28 cellular contexts compared by ENCODE assay signal in genomic region chr10:73092830-73093229, GRCh38. TPM values are rescaled to one million over a fixed set of nuclear protein-coding genes. Genes with fewer than 3 reads are reported as not detected.
DNase-seq lines count a peak whose midpoint lies in the region; ATAC-seq, FAIRE-seq and TF ChIP-seq lines count a peak whose summit lies in the region.
"Had no signal": no experiment of that assay in that cellular context is flagged by ENCODE, and none has a peak within 500 bp of the region (broad histone marks: within the 10 kb centered on the region; RNA-seq: fewer than 3 reads in every experiment).

No MANE protein-coding gene starts in this region.

- H3K4me2 ChIP-seq in DND-41 (ENCODE audit: insufficient read depth, low read length) = peak overlapping the region; percentile 38; the same call in 1 of the 2 replicates
- H3K4me2 ChIP-seq in neural progenitor cell = no peak overlapping the region

- H3K4me3 ChIP-seq in DND-41 (ENCODE audit: low read depth in 1 of 2, low read length in 2 of 2) (no peak overlapping the region), neural progenitor cell (no peak overlapping the region)
- H3K4me3 ChIP-seq: coronary artery had no signal

- CTCF ChIA-PET in GM10248 (lab: Yijun Ruan, JAX) = interaction anchor here (2.2 to 10.7 kb wide), 2 partner anchors 8 to 64 kb away, joined by 11 to 101 read pairs; no protein-coding TSS in a partner anchor

- DNase-seq in activated T-cell treated with anti-CD3 and anti-CD28 coated beads, Interleukin-2, amount 50 U/mL, for 72 hours = no peak
- DNase-seq in activated T-cell treated with anti-CD3 and anti-CD28 coated beads, Interleukin-2, amount 50 U/mL, for 1 hour = no peak
- DNase-seq in DND-41 = no peak
- DNase-seq in neural progenitor cell (ENCODE audit: low spot score) = no peak
- no peak for DNase-seq in GM10248 (ENCODE audit: extremely low spot score)
- DNase-seq in frontal cortex (ENCODE audit: low spot score in 2 of 2) = no peak
- no peak for DNase-seq in hepatic stellate cell (ENCODE audit: low spot score)
- DNase-seq: activated CD4-positive, alpha-beta memory T cell treated with anti-CD3 and anti-CD28 coated beads for 36 hours; activated CD4-positive, CD25-positive, alpha-beta regulatory T cell; activated CD8-positive, alpha-beta memory T cell treated with anti-CD3 and anti-CD28 coated beads, Interleukin-2, amount 50 U/mL, for 48 hours; activated gamma-delta T cell treated with Interleukin-2 at 50 U/mL for 16 hours; amniotic stem cell; DMS53; effector memory CD8-positive, alpha-beta T cell; foreskin fibroblast; GDM1; hippocampal formation; Karpas-422; left ventricle myocardium superior; midbrain; naive thymus-derived CD8-positive, alpha-beta T cell; NCI-H524 treated with DMSO at 0.1 percent for 48 hours had no signal

- POLR2A ChIA-PET in GM10248 (lab: Yijun Ruan, JAX) = interaction anchor here (0.6 to 0.9 kb wide), 2 partner anchors 13 to 50 kb away, joined by 3 to 5 read pairs; no protein-coding TSS in a partner anchor

- no peak overlapping the region for H3K9ac ChIP-seq in DND-41 (ENCODE audit: low read depth, low read length)
- no peak overlapping the region for H3K9ac ChIP-seq in neural progenitor cell

- TF ChIP-seq CTCF in DND-41 (IDR thresholded peaks at IDR 0.05; ENCODE audit: borderline replicate concordance, extremely low read depth, low read length, poor library complexity, severe bottlenecking) = no peak
- no peak for TF ChIP-seq CTCF in neural progenitor cell (IDR thresholded peaks at IDR 0.05)
- no peak for TF ChIP-seq CTCF in GM10248 (IDR thresholded peaks at IDR 0.05; ENCODE audit: control extremely low read depth, extremely low read depth, low read depth, missing control alignments)

- H3K36me3 ChIP-seq in DND-41 (ENCODE audit: insufficient read depth, low read length) = no peaks in the 10 kb centered on the region; the same call in 1 of the 2 replicates
- H3K36me3 ChIP-seq in neural progenitor cell = no peaks in the 10 kb centered on the region

- H3K36me3 Mint-ChIP-seq in activated T-cell treated with anti-CD3 and anti-CD28 coated beads, Interleukin-2, amount 50 U/mL, for 72 hours (ENCODE audit: insufficient read depth in 2 of 2) = no peaks in the 10 kb centered on the region
- peaks cover 83% of the 10 kb centered on the region for H3K36me3 Mint-ChIP-seq in activated T-helper 17 cell treated with anti-CD3 and anti-CD28 coated beads, Interleukin-2, amount 50 U/mL, for 72 hours (ENCODE audit: low read depth)
- peaks cover 6% of the 10 kb centered on the region for H3K36me3 Mint-ChIP-seq in neural progenitor cell

- H3K4me1 Mint-ChIP-seq in activated T-cell treated with anti-CD3 and anti-CD28 coated beads, Interleukin-2, amount 50 U/mL, for 72 hours (ENCODE audit: low read depth) = peaks cover 55% of the 10 kb centered on the region
- peaks cover 9% of the 10 kb centered on the region for H3K4me1 Mint-ChIP-seq in activated T-helper 17 cell treated with anti-CD3 and anti-CD28 coated beads, Interleukin-2, amount 50 U/mL, for 72 hours
- H3K4me1 Mint-ChIP-seq in neural progenitor cell = peaks cover 20% of the 10 kb centered on the region

- H3K4me3 Mint-ChIP-seq in activated T-cell treated with anti-CD3 and anti-CD28 coated beads, Interleukin-2, amount 50 U/mL, for 72 hours = peak overlapping the region in 1 of 2 donors; percentile 41
- H3K4me3 Mint-ChIP-seq in activated T-helper 17 cell treated with anti-CD3 and anti-CD28 coated beads, Interleukin-2, amount 50 U/mL, for 72 hours = peak overlapping the region; percentile 98
- peak overlapping the region; percentile 52 for H3K4me3 Mint-ChIP-seq in neural progenitor cell
- H3K4me3 Mint-ChIP-seq: activated CD4-positive, alpha-beta memory T cell treated with anti-CD3 and anti-CD28 coated beads for 36 hours; naive thymus-derived CD8-positive, alpha-beta T cell had no signal

- peak overlapping the region; percentile 54 for H3K27ac Mint-ChIP-seq in activated T-cell treated with anti-CD3 and anti-CD28 coated beads, Interleukin-2, amount 50 U/mL, for 72 hours
- H3K27ac Mint-ChIP-seq in activated T-helper 17 cell treated with anti-CD3 and anti-CD28 coated beads, Interleukin-2, amount 50 U/mL, for 72 hours = no peak overlapping the region
- H3K27ac Mint-ChIP-seq in neural progenitor cell = no peak overlapping the region
- H3K27ac Mint-ChIP-seq: activated CD4-positive, alpha-beta memory T cell treated with anti-CD3 and anti-CD28 coated beads for 36 hours; effector memory CD8-positive, alpha-beta T cell; type B pancreatic cell had no signal

- H2AFZ ChIP-seq in DND-41 (ENCODE audit: low read depth, low read length) (no peak overlapping the region), neural progenitor cell (replicated peaks) (no peak overlapping the region)

- no peaks in the 10 kb centered on the region for H3K27me3 Mint-ChIP-seq in activated T-cell treated with anti-CD3 and anti-CD28 coated beads, Interleukin-2, amount 50 U/mL, for 72 hours (ENCODE audit: low read depth)
- H3K27me3 Mint-ChIP-seq in activated T-helper 17 cell treated with anti-CD3 and anti-CD28 coated beads, Interleukin-2, amount 50 U/mL, for 72 hours = no peaks in the 10 kb centered on the region
- H3K27me3 Mint-ChIP-seq in neural progenitor cell (ENCODE audit: insufficient read depth, low read depth) = peaks cover 7% of the 10 kb centered on the region
- H3K27me3 Mint-ChIP-seq: activated CD4-positive, alpha-beta memory T cell treated with anti-CD3 and anti-CD28 coated beads for 36 hours; effector memory CD8-positive, alpha-beta T cell; naive thymus-derived CD8-positive, alpha-beta T cell; type B pancreatic cell had no signal

- ATAC-seq in activated T-cell treated with anti-CD3 and anti-CD28 coated beads, Interleukin-2, amount 50 U/mL, for 72 hours (replicated peaks in 1 of 2) = no peak
- no peak for ATAC-seq in DND-41 (ENCODE audit: insufficient read depth, low read depth)
- ATAC-seq in activated T-helper 17 cell treated with anti-CD3 and anti-CD28 coated beads, Interleukin-2, amount 50 U/mL, for 72 hours (replicated peaks) = no peak
- ATAC-seq: effector memory CD8-positive, alpha-beta T cell; left ventricle myocardium superior; naive thymus-derived CD8-positive, alpha-beta T cell had no signal

- no peaks in the 10 kb centered on the region for H3K9me3 Mint-ChIP-seq in activated T-cell treated with anti-CD3 and anti-CD28 coated beads, Interleukin-2, amount 50 U/mL, for 72 hours
- no peaks in the 10 kb centered on the region for H3K9me3 Mint-ChIP-seq in activated T-helper 17 cell treated with anti-CD3 and anti-CD28 coated beads, Interleukin-2, amount 50 U/mL, for 72 hours
- no peaks in the 10 kb centered on the region for H3K9me3 Mint-ChIP-seq in neural progenitor cell
- H3K9me3 Mint-ChIP-seq: activated CD4-positive, alpha-beta memory T cell treated with anti-CD3 and anti-CD28 coated beads for 36 hours; effector memory CD8-positive, alpha-beta T cell; naive thymus-derived CD8-positive, alpha-beta T cell; type B pancreatic cell had no signal

- no peaks in the 10 kb centered on the region for H3K9me3 ChIP-seq in DND-41 (ENCODE audit: insufficient read depth, low read length, severe bottlenecking)
- no peaks in the 10 kb centered on the region for H3K9me3 ChIP-seq in neural progenitor cell (ENCODE audit: low read depth)

- H3K4me1 ChIP-seq in DND-41 (ENCODE audit: insufficient read depth, low read length) (peaks cover 31% of the 10 kb centered on the region), neural progenitor cell (peaks cover 16% of the 10 kb centered on the region)

- H3K27me3 ChIP-seq in DND-41 (ENCODE audit: insufficient read depth, low read length, poor library complexity) (no peaks in the 10 kb centered on the region), neural progenitor cell (no peaks in the 10 kb centered on the region)

- H4K20me1 ChIP-seq in DND-41 (ENCODE audit: insufficient read depth, low read length) = peaks cover 21% of the 10 kb centered on the region
- H4K20me1 ChIP-seq in neural progenitor cell (ENCODE audit: low read depth) = peaks cover 72% of the 10 kb centered on the region

- H3K27ac ChIP-seq in DND-41 (ENCODE audit: low read length) (no peak overlapping the region), neural progenitor cell (no peak overlapping the region)
- H3K27ac ChIP-seq: coronary artery had no signal

- H3K79me2 ChIP-seq in DND-41 (ENCODE audit: insufficient read depth, low read length) = peaks cover 86% of the 10 kb centered on the region
- peaks cover 86% of the 10 kb centered on the region for H3K79me2 ChIP-seq in neural progenitor cell (ENCODE audit: low read depth)

- no peak for FAIRE-seq in frontal cortex (lab: Jason Lieb, UNC)
- FAIRE-seq: A204.1, bronchial epithelial cell, H54 had no signal

- peaks cover 27% of the 10 kb centered on the region for H3F3A ChIP-seq in neural progenitor cell (ENCODE audit: low read depth)

RNA-seq across cellular contexts. Expression of gene P4HA1, which starts 3.8 kb away (rescaled TPM):
- 10 to 100 TPM; 20.5 to 28.8 TPM for total RNA-seq in activated T-cell treated with anti-CD3 and anti-CD28 coated beads, Interleukin-2, amount 50 U/mL, for 72 hours
- 100 to 1,000 TPM in 1 of 2 donors, 10 to 100 TPM in 1; 56.6 to 145 TPM for total RNA-seq in activated T-helper 17 cell treated with anti-CD3 and anti-CD28 coated beads, Interleukin-2, amount 50 U/mL, for 72 hours
- total RNA-seq in neural progenitor cell (ENCODE audit: low replicate concordance) (144 and 200 TPM in 2 replicates), frontal cortex (29.8 TPM)

RNA-seq across cellular contexts. Expression of gene NUDT13, which starts 17.4 kb away (rescaled TPM):
- total RNA-seq in activated T-cell treated with anti-CD3 and anti-CD28 coated beads, Interleukin-2, amount 50 U/mL, for 72 hours = 1 to 10 TPM in 1 of 2 donors, under 1 TPM in 1; 0.60 to 1.3 TPM
- 1 to 10 TPM in 1 of 2 donors, under 1 TPM in 1; 0.91 to 1.3 TPM for total RNA-seq in activated T-helper 17 cell treated with anti-CD3 and anti-CD28 coated beads, Interleukin-2, amount 50 U/mL, for 72 hours
- total RNA-seq in neural progenitor cell (ENCODE audit: low replicate concordance) (2.4 and 3.0 TPM in 2 replicates), frontal cortex (0.41 TPM)
